8 cellular contexts compared by ENCODE assay signal in genomic region chr10:100346765-100347567, GRCh38.
DNase-seq lines count a peak whose midpoint lies in the region; ATAC-seq lines count a peak whose summit lies in the region.

SCD (plus strand) TSS chr10:100347233; CDS start chr10:100347505, 272 bp downstream.

- peak within 1 kb of the TSS; percentile 80 for H3K27ac Mint-ChIP-seq in activated naive CD4-positive, alpha-beta T cell treated with anti-CD3 and anti-CD28 coated beads, Interleukin-2, amount 10 ng/mL, durations not matched to agents 7 days and 5 days

- CTCF ChIA-PET in activated naive CD4-positive, alpha-beta T cell treated with anti-CD3 and anti-CD28 coated beads, Interleukin-2, amount 10 ng/mL, durations not matched to agents 7 days and 5 days (lab: Charles Lee) = interaction anchor here (0.7 to 16.8 kb wide), 9 partner anchors 8 to 187 kb away, joined by 3 to 218 read pairs (median 5); no protein-coding TSS in a partner anchor

- no peaks in the 10 kb centered on the region for H3K9me3 Mint-ChIP-seq in activated naive CD4-positive, alpha-beta T cell treated with anti-CD3 and anti-CD28 coated beads, Interleukin-2, amount 10 ng/mL, durations not matched to agents 7 days and 5 days

- DNase-seq in NCI-H1048 (lab: John Stamatoyannopoulos, UW) (peak; percentile 57), SK-N-MC (ENCODE audit: low read depth, low spot score) (peak; percentile 40), globus pallidus (ENCODE audit: low spot score) (peak; percentile 99), nucleus accumbens (lab: John Stamatoyannopoulos, UW) (peak; percentile 54 to 98 (median 93)), superior temporal gyrus (ENCODE audit: extremely low spot score) (peak; percentile 99)
- DNase-seq in activated naive CD4-positive, alpha-beta T cell treated with anti-CD3 and anti-CD28 coated beads, Interleukin-2, amount 10 ng/mL, durations not matched to agents 7 days and 5 days = peak; percentile 95

- H3K36me3 ChIP-seq in SK-N-MC (ENCODE audit: insufficient read depth, low read length) = peaks cover 43% of the 10 kb centered on the region

- peaks cover 46% of the 10 kb centered on the region for H3K36me3 Mint-ChIP-seq in activated naive CD4-positive, alpha-beta T cell treated with anti-CD3 and anti-CD28 coated beads, Interleukin-2, amount 10 ng/mL, durations not matched to agents 7 days and 5 days

- ATAC-seq in HG02588 (IDR thresholded peaks at IDR 0.05; ENCODE audit: unreplicated experiment) = peak; percentile 88

- H3K27ac ChIP-seq in SK-N-MC = peak within 1 kb of the TSS; percentile 79

- peak within 1 kb of the TSS; percentile 87 for H3K9ac ChIP-seq in SK-N-MC (ENCODE audit: insufficient read length)

- H3K4me1 Mint-ChIP-seq in activated naive CD4-positive, alpha-beta T cell treated with anti-CD3 and anti-CD28 coated beads, Interleukin-2, amount 10 ng/mL, durations not matched to agents 7 days and 5 days = peaks cover 68% of the 10 kb centered on the region

- H3K4me3 Mint-ChIP-seq in activated naive CD4-positive, alpha-beta T cell treated with anti-CD3 and anti-CD28 coated beads, Interleukin-2, amount 10 ng/mL, durations not matched to agents 7 days and 5 days = peak within 1 kb of the TSS; percentile 99

- H3K27me3 Mint-ChIP-seq in activated naive CD4-positive, alpha-beta T cell treated with anti-CD3 and anti-CD28 coated beads, Interleukin-2, amount 10 ng/mL, durations not matched to agents 7 days and 5 days = no peaks in the 10 kb centered on the region

- H3K9me3 ChIP-seq in SK-N-MC (ENCODE audit: low read depth, low read length) = no peaks in the 10 kb centered on the region

- H3K4me3 ChIP-seq in GM08714 (ENCODE audit: low read length) (peak within 1 kb of the TSS; percentile 83), SK-N-MC (peak within 1 kb of the TSS; percentile 84)

Comparison
In these comparisons a context has a peak if more than half of its experiments do, and no peak if none do; other contexts are left out.
1. Peak in every context shown above with its lines: DNase-seq, ATAC-seq, H3K4me3 ChIP-seq and H3K27ac ChIP-seq.
2. DNase-seq: peak in every context shown above with its lines; median percentile 99 in globus pallidus; 99 in superior temporal gyrus; 95 in activated naive CD4-positive, alpha-beta T cell treated with anti-CD3 and anti-CD28 coated beads, Interleukin-2, amount 10 ng/mL, durations not matched to agents 7 days and 5 days; 93 in nucleus accumbens; 57 in NCI-H1048; 40 in SK-N-MC.